8 cellular contexts compared by ENCODE assay signal in the genomic region with DNA sequence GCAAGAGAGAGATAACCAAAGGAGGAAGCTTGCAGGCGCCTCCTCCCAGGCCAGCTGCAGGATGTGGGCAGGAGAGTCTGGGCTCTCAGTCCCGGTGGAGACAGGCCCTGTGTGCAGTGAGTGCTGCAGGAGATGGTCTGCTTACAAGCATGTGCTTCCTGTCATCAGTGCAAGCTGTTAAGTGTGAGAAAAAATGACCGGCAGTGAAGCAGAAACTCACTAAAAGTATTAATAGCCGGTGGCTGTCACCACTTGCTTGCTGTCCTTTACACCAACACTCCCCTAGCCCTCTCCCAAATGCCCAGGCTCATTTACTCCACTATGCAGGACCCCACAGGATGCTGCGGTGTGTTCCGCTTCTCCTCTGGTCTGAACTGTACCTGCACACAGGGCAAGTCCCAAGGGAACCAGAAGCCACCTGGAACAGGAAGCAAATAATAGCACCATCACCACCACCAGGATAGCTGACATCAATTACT.
DNase-seq lines count a peak whose midpoint lies in the region; ATAC-seq, FAIRE-seq and TF ChIP-seq lines count a peak whose summit lies in the region.

No MANE protein-coding gene starts in this region.

- DNase-seq in NAMALWA (ENCODE audit: low spot score): peak; percentile 64
- peak; percentile 72 for DNase-seq in Right ventricle myocardium superior
- no peak for DNase-seq in erythroblast (lab: John Stamatoyannopoulos, UW)
- no peak for DNase-seq in H54 (ENCODE audit: insufficient read length, low spot score)
- DNase-seq in coronary artery (ENCODE audit: low spot score): no peak
- no peak for DNase-seq in MG63

- no peak for TF ChIP-seq CTCF in coronary artery (IDR thresholded peaks at IDR 0.05)

- no peak overlapping the region for H3K27ac ChIP-seq in coronary artery

- no peaks in the 10 kb centered on the region for H3K9me3 ChIP-seq in MG63

- H3K4me3 ChIP-seq in coronary artery (no peak overlapping the region), MG63 (no peak overlapping the region)

- TF ChIP-seq POLR2A in erythroblast (IDR thresholded peaks at IDR 0.05; ENCODE audit: low read length) (no peak), H54 (IDR thresholded peaks at IDR 0.05; ENCODE audit: low read depth, low read length) (no peak)

- H3K27me3 ChIP-seq in MG63: peaks cover 2% of the 10 kb centered on the region; the same call in 1 of the 2 replicates

- FAIRE-seq in H54 (lab: Jason Lieb, UNC): no peak

- ATAC-seq in GM18861 (IDR thresholded peaks at IDR 0.05; ENCODE audit: unreplicated experiment) (peak; percentile 84), HG02623 (IDR thresholded peaks at IDR 0.05; ENCODE audit: unreplicated experiment) (peak; percentile 96), Right ventricle myocardium superior (ENCODE audit: poor library complexity) (peak; percentile 92)

- no peaks in the 10 kb centered on the region for H3K36me3 ChIP-seq in MG63

- intact Hi-C loops in Right ventricle myocardium superior (cut with DNase I): no loop called here

Comparison
In these comparisons a context has a peak if more than half of its experiments do, and no peak if none do; other contexts are left out.
1. DNase-seq: peak in NAMALWA (single experiment) and Right ventricle myocardium superior (single experiment); none in erythroblast (0 of 2), H54 (single experiment), coronary artery (single experiment) and MG63 (single experiment).
2. Peak in every context shown above with its lines, with median percentiles within 50 percentile points of each other: ATAC-seq.